In genomic region chr4:3449047-3449573, GRCh38 we compare ENCODE assay signal across 36 cellular contexts. TPM values are rescaled to one million over a fixed set of nuclear protein-coding genes. Genes with fewer than 3 reads are reported as not detected.
"Had no signal": no experiment of that assay in that cellular context is flagged by ENCODE, and none has a peak within 500 bp of the region (broad histone marks: within the 10 kb centered on the region; RNA-seq: fewer than 3 reads in every experiment).

No MANE protein-coding gene starts in this region.

- H3K27ac ChIP-seq: brain microvascular endothelial cell, heart left ventricle, left lung, pancreas, prostate gland, upper lobe of right lung had no signal

- H3K36me3 ChIP-seq: brain microvascular endothelial cell, heart left ventricle, left lung, pancreas, prostate gland, upper lobe of right lung had no signal

- H3K4me1 Mint-ChIP-seq: activated CD4-positive, alpha-beta memory T cell treated with anti-CD3 and anti-CD28 coated beads, Interleukin-2, amount 10 ng/mL, durations not matched to agents 7 days and 5 days; activated CD4-positive, alpha-beta T cell treated with anti-CD3 and anti-CD28 coated beads, Interleukin-2, amount 10 ng/mL, durations not matched to agents 7 days and 5 days; activated T-helper 17 cell treated with anti-CD3 and anti-CD28 coated beads, Interleukin-2, amount 50 U/mL, for 72 hours; stimulated activated memory B cell treated with anti-CD40 and anti-IgM and Interleukin-4, amounts not matched to agents 10 μg/mL and 1 μg/mL and 100 μg/mL, for 72 hours; stimulated activated naive CD8-positive, alpha-beta T cell treated with anti-CD3 and anti-CD28 coated beads, Interleukin-15, amount 100 ng/mL, for 72 hours; WTC11 had no signal

- DNase-seq: activated CD4-positive, alpha-beta memory T cell treated with anti-CD3 and anti-CD28 coated beads, Interleukin-2, amount 10 ng/mL, durations not matched to agents 7 days and 5 days; activated CD4-positive, alpha-beta T cell treated with anti-CD3 and anti-CD28 coated beads for 1 hour; activated CD4-positive, alpha-beta T cell treated with anti-CD3 and anti-CD28 coated beads, Interleukin-2, amount 10 ng/mL, durations not matched to agents 7 days and 5 days; activated CD8-positive, alpha-beta memory T cell treated with anti-CD3 and anti-CD28 coated beads, Interleukin-2, amount 50 U/mL, for 48 hours; activated gamma-delta T cell treated with Interleukin-2 at 50 U/mL for 16 hours; activated naive CD4-positive, alpha-beta T cell treated with anti-CD3 and anti-CD28 coated beads, Interleukin-2, amount 50 U/mL, for 16 hours; activated T-cell treated with anti-CD3 and anti-CD28 coated beads, Interleukin-2, amount 50 U/mL, for 4 hours; amniotic stem cell; brain microvascular endothelial cell; caudate nucleus; cortex of kidney; effector memory CD8-positive, alpha-beta T cell; foreskin fibroblast; hypothalamus; kidney glomerular epithelial cell; nephron progenitor cell; retina; stimulated activated CD4-positive, alpha-beta T cell treated with anti-CD3 and anti-CD28 coated beads, Interleukin-1b, Interleukin-23, amount 100 ng/mL, for 48 hours; stimulated activated CD4-positive, alpha-beta T cell treated with anti-CD3 and anti-CD28 coated beads, Interleukin-4, amount 100 ng/mL, for 4 hours; stimulated activated CD8-positive, alpha-beta memory T cell treated with anti-CD3 and anti-CD28 coated beads, Interleukin-4, amount 100 ng/mL, for 48 hours; stimulated activated naive CD8-positive, alpha-beta T cell treated with anti-CD3 and anti-CD28 coated beads, Interleukin-15, amount 100 ng/mL, for 72 hours; substantia nigra; T-helper 2 cell; upper lobe of right lung had no signal

- H3K27me3 Mint-ChIP-seq: activated T-helper 17 cell treated with anti-CD3 and anti-CD28 coated beads, Interleukin-2, amount 50 U/mL, for 72 hours; stimulated activated naive CD8-positive, alpha-beta T cell treated with anti-CD3 and anti-CD28 coated beads, Interleukin-15, amount 100 ng/mL, for 72 hours had no signal

- H3K27me3 ChIP-seq: brain microvascular endothelial cell, heart left ventricle, pancreas, upper lobe of right lung had no signal

- H3K36me3 Mint-ChIP-seq: stimulated activated memory B cell treated with anti-CD40 and anti-IgM and Interleukin-4, amounts not matched to agents 10 μg/mL and 1 μg/mL and 100 μg/mL, for 72 hours had no signal

- H3K9me3 ChIP-seq: left lung, pancreas, prostate gland, upper lobe of right lung had no signal

- H3K4me3 ChIP-seq: heart left ventricle, left lung, pancreas, prostate gland, smooth muscle cell, upper lobe of right lung had no signal

- H3K4me3 Mint-ChIP-seq: activated CD4-positive, alpha-beta memory T cell treated with anti-CD3 and anti-CD28 coated beads, Interleukin-2, amount 10 ng/mL, durations not matched to agents 7 days and 5 days; activated CD4-positive, alpha-beta T cell treated with anti-CD3 and anti-CD28 coated beads, Interleukin-2, amount 10 ng/mL, durations not matched to agents 7 days and 5 days; activated T-cell treated with anti-CD3 and anti-CD28 coated beads, Interleukin-2, amount 50 U/mL, for 4 hours; activated T-helper 17 cell treated with anti-CD3 and anti-CD28 coated beads, Interleukin-2, amount 50 U/mL, for 72 hours; effector memory CD8-positive, alpha-beta T cell; nephron progenitor cell; stimulated activated memory B cell treated with anti-CD40 and anti-IgM and Interleukin-4, amounts not matched to agents 10 μg/mL and 1 μg/mL and 100 μg/mL, for 72 hours; stimulated activated naive CD8-positive, alpha-beta T cell treated with anti-CD3 and anti-CD28 coated beads, Interleukin-15, amount 100 ng/mL, for 72 hours; WTC11 had no signal

- H3K4me2 ChIP-seq: smooth muscle cell had no signal

- H3K27ac Mint-ChIP-seq: activated CD4-positive, alpha-beta memory T cell treated with anti-CD3 and anti-CD28 coated beads, Interleukin-2, amount 10 ng/mL, durations not matched to agents 7 days and 5 days; activated CD4-positive, alpha-beta T cell treated with anti-CD3 and anti-CD28 coated beads, Interleukin-2, amount 10 ng/mL, durations not matched to agents 7 days and 5 days; activated T-helper 17 cell treated with anti-CD3 and anti-CD28 coated beads, Interleukin-2, amount 50 U/mL, for 72 hours; effector memory CD8-positive, alpha-beta T cell; nephron progenitor cell; stimulated activated memory B cell treated with anti-CD40 and anti-IgM and Interleukin-4, amounts not matched to agents 10 μg/mL and 1 μg/mL and 100 μg/mL, for 72 hours had no signal

- H3K9me3 Mint-ChIP-seq: activated CD4-positive, alpha-beta memory T cell treated with anti-CD3 and anti-CD28 coated beads, Interleukin-2, amount 10 ng/mL, durations not matched to agents 7 days and 5 days; activated CD4-positive, alpha-beta T cell treated with anti-CD3 and anti-CD28 coated beads, Interleukin-2, amount 10 ng/mL, durations not matched to agents 7 days and 5 days; activated T-cell treated with anti-CD3 and anti-CD28 coated beads, Interleukin-2, amount 50 U/mL, for 4 hours; activated T-helper 17 cell treated with anti-CD3 and anti-CD28 coated beads, Interleukin-2, amount 50 U/mL, for 72 hours; effector memory CD8-positive, alpha-beta T cell; stimulated activated naive CD8-positive, alpha-beta T cell treated with anti-CD3 and anti-CD28 coated beads, Interleukin-15, amount 100 ng/mL, for 72 hours had no signal

- H3K4me1 ChIP-seq: heart left ventricle, left lung, prostate gland, upper lobe of right lung had no signal

RNA-seq across cellular contexts. Expression of gene HGFAC, which starts 7.3 kb away (rescaled TPM):
- total RNA-seq: activated CD4-positive, alpha-beta memory T cell treated with anti-CD3 and anti-CD28 coated beads, Interleukin-2, amount 10 ng/mL, durations not matched to agents 7 days and 5 days; activated T-helper 17 cell treated with anti-CD3 and anti-CD28 coated beads, Interleukin-2, amount 50 U/mL, for 72 hours; mesenteric fat pad had no signal
- polyA plus RNA-seq: smooth muscle cell had no signal

RNA-seq across cellular contexts. Expression of gene DOK7, which starts 14.0 kb away (rescaled TPM):
- total RNA-seq: activated CD4-positive, alpha-beta memory T cell treated with anti-CD3 and anti-CD28 coated beads, Interleukin-2, amount 10 ng/mL, durations not matched to agents 7 days and 5 days; activated CD4-positive, alpha-beta T cell treated with anti-CD3 and anti-CD28 coated beads, Interleukin-2, amount 10 ng/mL, durations not matched to agents 7 days and 5 days; activated T-cell treated with anti-CD3 and anti-CD28 coated beads, Interleukin-2, amount 50 U/mL, for 4 hours; activated T-helper 17 cell treated with anti-CD3 and anti-CD28 coated beads, Interleukin-2, amount 50 U/mL, for 72 hours; astrocyte; endothelial cell of umbilical vein; lung microvascular endothelial cell; mesenteric fat pad; smooth muscle cell had no signal
- polyA plus RNA-seq: endothelial cell of umbilical vein, smooth muscle cell had no signal
